33 cellular contexts compared by ENCODE assay signal in genomic region chr7:73901823-73902597, GRCh38. TPM values are rescaled to one million over a fixed set of nuclear protein-coding genes. Genes with fewer than 3 reads are reported as not detected.
DNase-seq lines count a peak whose midpoint lies in the region; ATAC-seq and TF ChIP-seq lines count a peak whose summit lies in the region.
"Had no signal": no experiment of that assay in that cellular context is flagged by ENCODE, and none has a peak within 500 bp of the region (broad histone marks: within the 10 kb centered on the region; RNA-seq: fewer than 3 reads in every experiment).

No MANE protein-coding gene starts in this region.

- no peaks in the 10 kb centered on the region for H4K20me1 ChIP-seq in SK-N-SH (ENCODE audit: insufficient read depth)

- intact Hi-C loops in ascending aorta (cut with DNase I) (loop anchor here (2.0 kb wide), 1 partner anchor 69 kb away; no protein-coding TSS in a partner anchor), lower lobe of right lung (cut with DNase I) (no loop called here)

- POLR2A ChIA-PET in SK-N-SH (lab: Yijun Ruan, JAX): no interaction called here

- no peak for TF ChIP-seq POLR2A in suprapubic skin (IDR thresholded peaks at IDR 0.05)

- H3K36me3 ChIP-seq in SK-N-SH (replicated peaks in 1 of 2; ENCODE audit: control insufficient read depth in 1 of 2, insufficient read depth in 2 of 2, low read length in 1 of 2): no peaks in the 10 kb centered on the region
- H3K36me3 ChIP-seq in ascending aorta: no peaks in the 10 kb centered on the region
- no peaks in the 10 kb centered on the region for H3K36me3 ChIP-seq in lower lobe of right lung
- H3K36me3 ChIP-seq in suprapubic skin: no peaks in the 10 kb centered on the region
- H3K36me3 ChIP-seq: brain microvascular endothelial cell, HAP-1, left lung had no signal

- H3F3A ChIP-seq in SK-N-SH (replicated peaks; ENCODE audit: insufficient read depth): peaks cover 21% of the 10 kb centered on the region

- no peak for TF ChIP-seq RAD21 in SK-N-SH (IDR thresholded peaks at IDR 0.05; ENCODE audit: low read length)

- H3K27ac ChIP-seq in SK-N-SH (ENCODE audit: low read depth in 2 of 2, low read length in 1 of 2): no peak overlapping the region
- peak overlapping the region; percentile 97 for H3K27ac ChIP-seq in ascending aorta
- no peak overlapping the region for H3K27ac ChIP-seq in lower lobe of right lung
- no peak overlapping the region for H3K27ac ChIP-seq in suprapubic skin
- H3K27ac ChIP-seq: 22Rv1, brain microvascular endothelial cell, HL-60, KMS-11, left lung had no signal

- DNase-seq in SK-N-SH (peak; percentile 30), ascending aorta (ENCODE audit: low spot score in 2 of 2) (peak in 1 of 2 donors; percentile 59), lower lobe of right lung (peak; percentile 49), suprapubic skin (ENCODE audit: low spot score in 2 of 2) (peak; percentile 59 to 76), RKO (ENCODE audit: low spot score) (no peak), NCI-H1436 (lab: John Stamatoyannopoulos, UW) (no peak)
- DNase-seq: activated CD4-positive, alpha-beta T cell treated with anti-CD3 and anti-CD28 coated beads, Interleukin-2, amount 50 U/mL, for 48 hours; activated CD4-positive, CD25-positive, alpha-beta regulatory T cell treated with anti-CD3 and anti-CD28 coated beads, Interleukin-2, amount 50 U/mL, for 72 hours; activated naive CD4-positive, alpha-beta T cell treated with anti-CD3 and anti-CD28 coated beads for 36 hours; brain microvascular endothelial cell; DMS79; GDM1; hypothalamus; left lung; midbrain; MM.1S; naive thymus-derived CD4-positive, alpha-beta T cell; NCI-H2029 treated with DMSO at 0.1 percent for 48 hours; NCI-H524 treated with DMSO at 0.1 percent for 48 hours; nucleus accumbens; stimulated activated naive B cell treated with anti-CD40 and anti-IgM and Interleukin-4, amounts not matched to agents 10 μg/mL and 1 μg/mL and 100 μg/mL, for 72 hours; substantia nigra; T-helper 2 cell had no signal

- ATAC-seq in SK-N-SH treated with all-trans-retinoic acid at 6 μM for 48 hours (no peak), lower lobe of right lung (no peak), GM21381 (IDR thresholded peaks at IDR 0.05; ENCODE audit: unreplicated experiment) (no peak)
- ATAC-seq: left lung; naive thymus-derived CD4-positive, alpha-beta T cell; stimulated activated naive B cell treated with anti-CD40 and anti-IgM and Interleukin-4, amounts not matched to agents 10 μg/mL and 1 μg/mL and 100 μg/mL, for 72 hours had no signal

- H3K4me3 ChIP-seq in SK-N-SH (ENCODE audit: low read depth in 2 of 2, low read length in 1 of 2) (no peak overlapping the region), ascending aorta (no peak overlapping the region), lower lobe of right lung (no peak overlapping the region), suprapubic skin (no peak overlapping the region)
- H3K4me3 ChIP-seq: HAP-1, left lung had no signal

- CTCF ChIA-PET in SK-N-SH (lab: Yijun Ruan, JAX): no interaction called here

- no peak for TF ChIP-seq EP300 in SK-N-SH (IDR thresholded peaks at IDR 0.05; ENCODE audit: borderline replicate concordance in 1 of 2, low read depth in 1 of 2, low read length in 1 of 2)
- no peak for TF ChIP-seq EP300 in suprapubic skin (IDR thresholded peaks at IDR 0.05)

- no peaks in the 10 kb centered on the region for H3K27me3 ChIP-seq in SK-N-SH (ENCODE audit: insufficient read depth)
- H3K27me3 ChIP-seq in ascending aorta: no peaks in the 10 kb centered on the region
- H3K27me3 ChIP-seq in lower lobe of right lung (ENCODE audit: low read depth): no peaks in the 10 kb centered on the region
- no peaks in the 10 kb centered on the region for H3K27me3 ChIP-seq in suprapubic skin
- H3K27me3 ChIP-seq: brain microvascular endothelial cell, left lung had no signal

- 89% methylated on average over 12 of the region's 15 CpGs for WGBS in SK-N-SH (ENCODE audit: low lambda C conversion rate)
- 87% methylated on average over 14 of the region's 15 CpGs for WGBS in suprapubic skin

- peaks cover 9 to 19% of the 10 kb centered on the region in 2 experiments; a peak in 3 of 4 replicates for H3K4me1 ChIP-seq in SK-N-SH (ENCODE audit: control insufficient read depth in 1 of 2, insufficient read depth in 2 of 2, low read depth in 1 of 2, low read length in 1 of 2)
- H3K4me1 ChIP-seq in ascending aorta: peaks cover 19 to 32% of the 10 kb centered on the region in 2 donors
- peaks cover 8% of the 10 kb centered on the region for H3K4me1 ChIP-seq in lower lobe of right lung
- H3K4me1 ChIP-seq in suprapubic skin: peaks cover 32% of the 10 kb centered on the region
- H3K4me1 ChIP-seq: HAP-1, left lung had no signal

- H2AFZ ChIP-seq in SK-N-SH (ENCODE audit: low read depth): no peak overlapping the region

- H3K79me2 ChIP-seq in SK-N-SH (ENCODE audit: insufficient read depth): no peaks in the 10 kb centered on the region

- H3K9me2 ChIP-seq in SK-N-SH: no peaks in the 10 kb centered on the region

- TF ChIP-seq CTCF in SK-N-SH (IDR thresholded peaks at IDR 0.05) (no peak), ascending aorta (IDR thresholded peaks at IDR 0.05) (no peak), lower lobe of right lung (IDR thresholded peaks at IDR 0.05) (no peak), suprapubic skin (IDR thresholded peaks at IDR 0.05) (no peak)

- H3K9ac ChIP-seq in SK-N-SH: no peak overlapping the region
- H3K9ac ChIP-seq: KMS-11 had no signal

- H3K4me2 ChIP-seq in SK-N-SH: no peak overlapping the region
- H3K4me2 ChIP-seq: KMS-11 had no signal

- H3K9me3 ChIP-seq in SK-N-SH: no peaks in the 10 kb centered on the region
- H3K9me3 ChIP-seq in ascending aorta: no peaks in the 10 kb centered on the region
- no peaks in the 10 kb centered on the region for H3K9me3 ChIP-seq in lower lobe of right lung
- no peaks in the 10 kb centered on the region for H3K9me3 ChIP-seq in suprapubic skin
- H3K9me3 ChIP-seq: HAP-1 had no signal

TF ChIP-seq in SK-N-SH, 30 proteins besides CTCF, POLR2A, EP300 and RAD21 (continues in another document):
- TF ChIP-seq SIN3A (IDR thresholded peaks at IDR 0.05; ENCODE audit: borderline replicate concordance, low read depth, low read length) (no peak), FOXM1 (IDR thresholded peaks at IDR 0.05; ENCODE audit: low read depth) (no peak), USF2 (IDR thresholded peaks at IDR 0.05; ENCODE audit: borderline replicate concordance, low read depth, low read length) (no peak), TAF1 (IDR thresholded peaks at IDR 0.05; ENCODE audit: borderline replicate concordance, low read depth, low read length) (no peak), POLR2AphosphoS5 (IDR thresholded peaks at IDR 0.05; ENCODE audit: low read depth, low read length) (no peak), TEAD4 (IDR thresholded peaks at IDR 0.05; ENCODE audit: borderline replicate concordance, insufficient read depth) (no peak)

TF ChIP-seq in SK-N-SH treated with all-trans-retinoic acid at 6 μM for 48 hours, 23 proteins besides CTCF, POLR2A, EP300 and RAD21 (continues in another document):
- TF ChIP-seq PATZ1 (CRISPR knock-in tag; IDR thresholded peaks at IDR 0.05; ENCODE audit: borderline replicate concordance): no peak
- TF ChIP-seq CREB5 (CRISPR knock-in tag; IDR thresholded peaks at IDR 0.05; ENCODE audit: low read depth): no peak
- TF ChIP-seq CSRNP3 (CRISPR knock-in tag; IDR thresholded peaks at IDR 0.05): no peak
- TF ChIP-seq TOX (CRISPR knock-in tag; IDR thresholded peaks at IDR 0.05; ENCODE audit: borderline replicate concordance): no peak

RNA-seq across cellular contexts. Expression of gene TMEM270, which starts 41.1 kb away (rescaled TPM):
- polyA plus RNA-seq in SK-N-SH (2012; rRNA removed): 0.71 and 0.96 TPM in 2 replicates
- polyA plus RNA-seq in SK-N-SH (2012; cell fraction: cytosol; rRNA removed): 0.32 and 0.63 TPM in 2 replicates
- 0.17 and 0.54 TPM in 2 replicates for polyA plus RNA-seq in SK-N-SH (2012; cell fraction: nucleus; rRNA removed)
- total RNA-seq in ascending aorta (not detected), lower lobe of right lung (not detected), suprapubic skin (not detected)
- total RNA-seq: activated naive CD4-positive, alpha-beta T cell treated with anti-CD3 and anti-CD28 coated beads for 36 hours; cerebellum; fibroblast of lung; left lung; naive thymus-derived CD4-positive, alpha-beta T cell; skeletal muscle tissue; ureter had no signal
- polyA plus RNA-seq: fibroblast of lung; naive thymus-derived CD4-positive, alpha-beta T cell had no signal

RNA-seq across cellular contexts. Expression of gene METTL27, which starts 59.7 kb away (rescaled TPM):
- polyA plus RNA-seq in SK-N-SH (2012; rRNA removed): 2.9 and 3.1 TPM in 2 replicates
- polyA plus RNA-seq in SK-N-SH (2012; cell fraction: cytosol; rRNA removed): 0.81 and 1.4 TPM in 2 replicates
- 7.3 and 10.0 TPM in 2 replicates for polyA plus RNA-seq in SK-N-SH (2012; cell fraction: nucleus; rRNA removed)
- total RNA-seq in ascending aorta (not detected), lower lobe of right lung (4.0 TPM), suprapubic skin (1 to 10 TPM in 3 of 4 donors, not detected in 1; 2.0 to 6.8 (median 2.9) TPM)

Comparison
In these comparisons a context has a peak if more than half of its experiments do, and no peak if none do; other contexts are left out.
1. DNase-seq: peak in SK-N-SH (single experiment), lower lobe of right lung (single experiment) and suprapubic skin (2 of 2); none in RKO (single experiment) and NCI-H1436 (single experiment).
2. H3K27ac ChIP-seq: peak in ascending aorta (2 of 2); none in SK-N-SH (0 of 2), lower lobe of right lung (single experiment) and suprapubic skin (single experiment).